ENCODE assay signal across 24 cellular contexts in the genomic region with DNA sequence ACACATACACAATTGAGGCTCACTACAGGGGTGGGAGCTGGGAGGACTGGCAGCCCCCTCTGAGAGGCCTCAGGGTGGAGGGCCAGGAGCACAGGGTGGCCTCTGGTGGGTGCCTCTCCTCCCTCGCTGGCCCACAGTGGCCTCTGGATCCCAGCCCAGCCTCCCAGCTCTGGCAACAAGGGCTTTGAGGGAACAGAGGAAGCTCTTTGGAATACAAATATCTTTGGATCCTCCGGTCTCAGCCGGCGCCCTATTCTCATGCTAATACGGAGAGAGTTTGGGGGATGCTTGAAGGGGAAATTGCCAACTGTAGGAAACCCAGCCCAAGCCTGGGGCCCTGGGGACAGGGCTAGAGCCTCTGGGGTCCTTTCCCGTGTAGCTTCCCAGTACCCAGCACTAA. TPM values are rescaled to one million over a fixed set of nuclear protein-coding genes. Genes with fewer than 3 reads are reported as not detected.
DNase-seq lines count a peak whose midpoint lies in the region; ATAC-seq and TF ChIP-seq lines count a peak whose summit lies in the region.
"Had no signal": no experiment of that assay in that cellular context is flagged by ENCODE, and none has a peak within 500 bp of the region (broad histone marks: within the 10 kb centered on the region; RNA-seq: fewer than 3 reads in every experiment).

No MANE protein-coding gene starts in this region.

- intact Hi-C loops in heart left ventricle (cut with DNase I) = loop anchor here in 1 of 10 donors (10.0 kb wide), 1 partner anchor 128 kb away; no protein-coding TSS in a partner anchor
- intact Hi-C loops in Right ventricle myocardium inferior (cut with DNase I) = no loop called here
- intact Hi-C loops in OCI-LY7 (cut with micrococcal nuclease; ENCODE audit: unreplicated experiment) = no loop called here
- intact Hi-C loops in left lung (cut with DNase I) = no loop called here

- H3K4me3 Mint-ChIP-seq in endodermal cell = no peak overlapping the region
- H3K4me3 Mint-ChIP-seq: activated CD4-positive, alpha-beta memory T cell treated with anti-CD3 and anti-CD28 coated beads, Interleukin-2, amount 10 ng/mL, durations not matched to agents 7 days and 5 days; activated naive CD4-positive, alpha-beta T cell treated with anti-CD3 and anti-CD28 coated beads for 36 hours; stimulated activated memory B cell treated with anti-CD40 and anti-IgM and Interleukin-4, amounts not matched to agents 10 μg/mL and 1 μg/mL and 100 μg/mL, for 72 hours had no signal

- no peaks in the 10 kb centered on the region for H4K20me1 ChIP-seq in OCI-LY7 (ENCODE audit: insufficient read depth, low read length)
- H4K20me1 ChIP-seq: BLaER1 treated with 17β-estradiol and CSF1 and Interleukin-3, amounts not matched to agents 10 nM and 100 nM had no signal

- H3K36me3 Mint-ChIP-seq in endodermal cell (ENCODE audit: low read depth) = no peaks in the 10 kb centered on the region
- H3K36me3 Mint-ChIP-seq: stimulated activated memory B cell treated with anti-CD40 and anti-IgM and Interleukin-4, amounts not matched to agents 10 μg/mL and 1 μg/mL and 100 μg/mL, for 72 hours had no signal

- H3K27me3 ChIP-seq in heart left ventricle (no peaks in the 10 kb centered on the region), endodermal cell (ENCODE audit: control insufficient read depth, insufficient read depth, low read length, poor library complexity, severe bottlenecking) (peaks cover 28% of the 10 kb centered on the region), left lung (no peaks in the 10 kb centered on the region)
- H3K27me3 ChIP-seq: BLaER1 treated with 17β-estradiol and CSF1 and Interleukin-3, amounts not matched to agents 10 nM and 100 nM; esophagus squamous epithelium; gastroesophageal sphincter had no signal

- no peak for TF ChIP-seq POLR2A in heart left ventricle (IDR thresholded peaks at IDR 0.05)

- DNase-seq in heart left ventricle = no peak
- DNase-seq in Right ventricle myocardium inferior (ENCODE audit: missing footprints) = no peak
- DNase-seq in endodermal cell = peak; percentile 82
- DNase-seq in iPS-NIHi7 (ENCODE audit: extremely low spot score) = peak; percentile 76
- peak in 40 of 49 donors; percentile 13 to 76 (median 48) for DNase-seq in substantia nigra (lab: John Stamatoyannopoulos, UW)
- DNase-seq in OCI-LY7 (ENCODE audit: low spot score) = no peak
- DNase-seq in left lung = no peak
- DNase-seq: activated CD4-positive, alpha-beta memory T cell treated with anti-CD3 and anti-CD28 coated beads, Interleukin-2, amount 10 ng/mL, durations not matched to agents 7 days and 5 days; activated naive CD4-positive, alpha-beta T cell treated with anti-CD3 and anti-CD28 coated beads for 36 hours; aorta; effector CD8-positive, alpha-beta T cell; esophagus squamous epithelium; MV-4-11; NCI-H1930; T1000 had no signal

- TF ChIP-seq CTCF in heart left ventricle (IDR thresholded peaks at IDR 0.05) (no peak), endodermal cell (conservative IDR thresholded peaks at IDR 0.05) (no peak), OCI-LY7 (conservative IDR thresholded peaks at IDR 0.05; ENCODE audit: low read length) (no peak), left lung (IDR thresholded peaks at IDR 0.05) (no peak)

- H3K4me2 ChIP-seq in OCI-LY7 (ENCODE audit: low read length) = no peak overlapping the region
- H3K4me2 ChIP-seq: A549; BLaER1 treated with 17β-estradiol and CSF1 and Interleukin-3, amounts not matched to agents 10 nM and 100 nM; KMS-11 had no signal

- no peaks in the 10 kb centered on the region for H3K9me2 ChIP-seq in OCI-LY7 (ENCODE audit: insufficient read depth, low read length)

- H3K9ac ChIP-seq in endodermal cell (ENCODE audit: extremely low read depth, low read length, poor library complexity, severe bottlenecking) = no peak overlapping the region
- H3K9ac ChIP-seq: BLaER1 treated with 17β-estradiol and CSF1 and Interleukin-3, amounts not matched to agents 10 nM and 100 nM; KMS-11; parathyroid adenoma had no signal

- POLR2A ChIA-PET in OCI-LY7 (lab: Charles Lee) = no interaction called here

- ATAC-seq in heart left ventricle (peak in 3 of 4 donors; percentile 36 to 62 (median 55)), Right ventricle myocardium inferior (no peak), left lung (no peak), HG02623 (IDR thresholded peaks at IDR 0.05; ENCODE audit: unreplicated experiment) (no peak)
- ATAC-seq: A549; gastroesophageal sphincter; stimulated activated memory B cell treated with anti-CD40 and anti-IgM and Interleukin-4, amounts not matched to agents 10 μg/mL and 1 μg/mL and 100 μg/mL, for 72 hours had no signal

- H3K27ac Mint-ChIP-seq in endodermal cell = no peak overlapping the region
- H3K27ac Mint-ChIP-seq: activated CD4-positive, alpha-beta memory T cell treated with anti-CD3 and anti-CD28 coated beads, Interleukin-2, amount 10 ng/mL, durations not matched to agents 7 days and 5 days; activated naive CD4-positive, alpha-beta T cell treated with anti-CD3 and anti-CD28 coated beads for 36 hours; stimulated activated memory B cell treated with anti-CD40 and anti-IgM and Interleukin-4, amounts not matched to agents 10 μg/mL and 1 μg/mL and 100 μg/mL, for 72 hours had no signal

- H3K4me1 ChIP-seq in heart left ventricle = peaks cover 0 to 15% (median 0%) of the 10 kb centered on the region in 12 donors
- no peaks in the 10 kb centered on the region for H3K4me1 ChIP-seq in endodermal cell (ENCODE audit: control insufficient read depth, insufficient read depth, low read length)
- H3K4me1 ChIP-seq in OCI-LY7 (ENCODE audit: insufficient read depth, low read length, poor library complexity, severe bottlenecking) = no peaks in the 10 kb centered on the region
- no peaks in the 10 kb centered on the region for H3K4me1 ChIP-seq in left lung
- H3K4me1 ChIP-seq: parathyroid adenoma had no signal

- H3K79me2 ChIP-seq in OCI-LY7 (ENCODE audit: insufficient read depth, low read depth, low read length) = no peaks in the 10 kb centered on the region
- H3K79me2 ChIP-seq: parathyroid adenoma had no signal

- no peak overlapping the region for H2AFZ ChIP-seq in OCI-LY7 (ENCODE audit: low read length)
- H2AFZ ChIP-seq: parathyroid adenoma had no signal

- peaks cover 10% of the 10 kb centered on the region for H3K4me1 Mint-ChIP-seq in endodermal cell
- H3K4me1 Mint-ChIP-seq: activated CD4-positive, alpha-beta memory T cell treated with anti-CD3 and anti-CD28 coated beads, Interleukin-2, amount 10 ng/mL, durations not matched to agents 7 days and 5 days; stimulated activated memory B cell treated with anti-CD40 and anti-IgM and Interleukin-4, amounts not matched to agents 10 μg/mL and 1 μg/mL and 100 μg/mL, for 72 hours had no signal

- no peaks in the 10 kb centered on the region for H3K36me3 ChIP-seq in heart left ventricle
- H3K36me3 ChIP-seq in endodermal cell (ENCODE audit: control insufficient read depth, insufficient read depth, low read length) = no peaks in the 10 kb centered on the region
- no peaks in the 10 kb centered on the region for H3K36me3 ChIP-seq in OCI-LY7 (ENCODE audit: insufficient read depth, low read length)
- H3K36me3 ChIP-seq in left lung = no peaks in the 10 kb centered on the region
- H3K36me3 ChIP-seq: BLaER1 treated with 17β-estradiol and CSF1 and Interleukin-3, amounts not matched to agents 10 nM and 100 nM; esophagus squamous epithelium; gastroesophageal sphincter had no signal

- H3K4me3 ChIP-seq in heart left ventricle (no peak overlapping the region), endodermal cell (ENCODE audit: low read length) (no peak overlapping the region), OCI-LY7 (ENCODE audit: low read depth, low read length, poor library complexity, severe bottlenecking) (no peak overlapping the region), left lung (no peak overlapping the region)
- H3K4me3 ChIP-seq: A549; BLaER1 treated with 17β-estradiol and CSF1 and Interleukin-3, amounts not matched to agents 10 nM and 100 nM; esophagus squamous epithelium; gastroesophageal sphincter; lung had no signal

- no peaks in the 10 kb centered on the region for H3K9me3 Mint-ChIP-seq in endodermal cell
- H3K9me3 Mint-ChIP-seq: activated CD4-positive, alpha-beta memory T cell treated with anti-CD3 and anti-CD28 coated beads, Interleukin-2, amount 10 ng/mL, durations not matched to agents 7 days and 5 days; activated naive CD4-positive, alpha-beta T cell treated with anti-CD3 and anti-CD28 coated beads for 36 hours; stimulated activated memory B cell treated with anti-CD40 and anti-IgM and Interleukin-4, amounts not matched to agents 10 μg/mL and 1 μg/mL and 100 μg/mL, for 72 hours had no signal

- CTCF ChIA-PET in OCI-LY7 (lab: Charles Lee; ENCODE audit: unreplicated experiment) = no interaction called here

- H3K27ac ChIP-seq in heart left ventricle (no peak overlapping the region), endodermal cell (ENCODE audit: low read depth, low read length) (peak overlapping the region; percentile 40), substantia nigra (ENCODE audit: low read depth, low read length, poor library complexity, severe bottlenecking) (no peak overlapping the region), OCI-LY7 (ENCODE audit: low read depth, low read length, poor library complexity, severe bottlenecking) (no peak overlapping the region), left lung (no peak overlapping the region)
- H3K27ac ChIP-seq: BLaER1 treated with 17β-estradiol and CSF1 and Interleukin-3, amounts not matched to agents 10 nM and 100 nM; esophagus squamous epithelium; gastroesophageal sphincter; KMS-11; parathyroid adenoma; RWPE1 had no signal

- H3K9me3 ChIP-seq in heart left ventricle = no peaks in the 10 kb centered on the region
- H3K9me3 ChIP-seq in endodermal cell (ENCODE audit: control insufficient read depth, low read length) = no peaks in the 10 kb centered on the region
- no peaks in the 10 kb centered on the region for H3K9me3 ChIP-seq in OCI-LY7 (ENCODE audit: low read length)
- no peaks in the 10 kb centered on the region for H3K9me3 ChIP-seq in left lung
- H3K9me3 ChIP-seq: A549; BLaER1 treated with 17β-estradiol and CSF1 and Interleukin-3, amounts not matched to agents 10 nM and 100 nM; esophagus squamous epithelium; gastroesophageal sphincter had no signal

- peaks cover 81% of the 10 kb centered on the region for H3K27me3 Mint-ChIP-seq in endodermal cell (ENCODE audit: insufficient read depth)
- H3K27me3 Mint-ChIP-seq: stimulated activated memory B cell treated with anti-CD40 and anti-IgM and Interleukin-4, amounts not matched to agents 10 μg/mL and 1 μg/mL and 100 μg/mL, for 72 hours had no signal

- 41 to 59% (median 50%) methylated on average over 6 of the region's 6 CpGs for WGBS in heart left ventricle, 4 donors
- WGBS in endodermal cell (ENCODE audit: insufficient coverage in 1 of 2, insufficient read length in 1 of 2), 2 experiments = 13 to 51% methylated on average over 1 to 6 of the region's 6 CpGs

- BruUV-seq in OCI-LY7 (replicated peaks; lab: Mats Ljungman, UMichigan) = no TSS peak

RNA-seq across cellular contexts. Expression of a gene that starts 33.4 kb away (rescaled TPM):
- total RNA-seq in heart left ventricle (100 to 1,000 TPM in 4 of 9 donors, 10 to 100 TPM in 5; 51.5 to 182 (median 83.0) TPM), Right ventricle myocardium inferior (165 TPM), endodermal cell (under 1 TPM; 0.33 to 0.55 TPM), OCI-LY7 (2022) (not detected in 2 replicates), left lung (10 to 100 TPM in 1 of 2 donors, 1 to 10 TPM in 1; 2.8 to 10.4 TPM)
- 100 to 1,000 TPM; 120 to 137 TPM for polyA plus RNA-seq in heart left ventricle
- 5.5 TPM for polyA plus RNA-seq in endodermal cell (2013, experiment 1 of 2)
- polyA plus RNA-seq in endodermal cell (2013, experiment 2 of 2) = 4.3 TPM
- not detected in 2 replicates for total RNA-seq in OCI-LY7 (2014; rRNA removed; shearing (Covaris generic))
- total RNA-seq: activated CD4-positive, alpha-beta memory T cell treated with anti-CD3 and anti-CD28 coated beads, Interleukin-2, amount 10 ng/mL, durations not matched to agents 7 days and 5 days; activated naive CD4-positive, alpha-beta T cell treated with anti-CD3 and anti-CD28 coated beads for 36 hours had no signal

Comparison
In these comparisons a context has a peak if more than half of its experiments do, and no peak if none do; other contexts are left out.
1. ATAC-seq: peak in heart left ventricle (3 of 4); none in Right ventricle myocardium inferior (single experiment), left lung (single experiment) and HG02623 (single experiment).
2. DNase-seq: peak in endodermal cell (single experiment), iPS-NIHi7 (single experiment) and substantia nigra (40 of 49); none in heart left ventricle (0 of 5), Right ventricle myocardium inferior (single experiment), OCI-LY7 (single experiment) and left lung (0 of 2).
3. RNA of a gene that starts 33.4 kb away (total RNA-seq): 165 TPM in Right ventricle myocardium inferior (single experiment) and 51.5 to 182 TPM in heart left ventricle; 2.8 to 10.4 TPM in left lung, 0.33 to 0.55 TPM in endodermal cell and not detected in OCI-LY7; every median in the first group is over 4 times any median in the second.